1 cellular context compared by ENCODE assay signal in the genomic region with DNA sequence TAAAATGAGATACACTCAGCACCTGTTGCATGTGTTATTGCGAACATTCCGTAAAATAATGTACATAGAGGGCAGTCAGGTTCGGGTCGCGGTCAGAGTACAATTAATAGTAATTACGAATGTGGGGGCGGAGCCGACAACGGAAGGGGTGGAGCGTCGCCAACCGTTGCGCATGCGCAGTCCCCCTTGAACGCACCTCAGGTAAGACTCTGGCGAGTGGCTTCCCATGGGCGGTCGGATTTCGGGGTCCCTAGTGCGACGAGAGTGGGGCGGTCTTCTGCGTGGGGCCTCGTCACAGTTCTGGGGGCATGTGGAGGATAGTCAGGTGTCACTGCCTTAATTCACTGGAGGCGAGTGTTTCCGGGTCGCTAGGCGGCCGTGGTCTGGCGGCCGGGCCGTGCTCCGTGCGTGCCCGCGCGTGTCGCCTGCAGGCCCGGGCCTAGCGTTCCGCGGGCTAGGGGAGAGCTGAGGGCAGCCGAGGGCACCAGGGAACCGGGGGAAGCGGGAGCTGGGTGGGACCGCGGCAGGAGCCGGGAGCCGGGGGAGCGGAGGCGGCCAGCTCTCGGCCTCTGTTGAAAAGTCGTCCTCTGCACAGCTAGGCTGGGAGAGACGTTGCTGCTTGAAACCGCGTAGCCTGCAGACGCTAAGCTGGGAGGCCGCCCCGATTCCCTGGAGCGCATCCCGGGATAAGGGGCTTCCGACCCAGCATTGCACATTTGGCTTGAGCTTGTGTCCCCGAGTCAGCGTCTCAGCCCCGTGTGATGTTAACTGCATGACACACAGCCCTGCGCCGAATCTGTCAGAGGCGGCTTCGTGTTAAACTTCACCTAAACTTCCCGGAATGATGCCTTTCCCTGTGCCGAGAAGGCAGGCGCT.
TF ChIP-seq lines count a peak whose summit lies in the region.

A gene (plus strand): TSS at position 177 of the 876 bp plus-strand sequence. CDS start 3,209 bp downstream, outside the sequence.

TF ChIP-seq in A549, 52 proteins besides CTCF, POLR2A, EP300 and RAD21 (continued from another document):
- TF ChIP-seq CBX2 (IDR thresholded peaks at IDR 0.05; ENCODE audit: borderline replicate concordance, low read depth): no peak
- TF ChIP-seq, protein P1, sequence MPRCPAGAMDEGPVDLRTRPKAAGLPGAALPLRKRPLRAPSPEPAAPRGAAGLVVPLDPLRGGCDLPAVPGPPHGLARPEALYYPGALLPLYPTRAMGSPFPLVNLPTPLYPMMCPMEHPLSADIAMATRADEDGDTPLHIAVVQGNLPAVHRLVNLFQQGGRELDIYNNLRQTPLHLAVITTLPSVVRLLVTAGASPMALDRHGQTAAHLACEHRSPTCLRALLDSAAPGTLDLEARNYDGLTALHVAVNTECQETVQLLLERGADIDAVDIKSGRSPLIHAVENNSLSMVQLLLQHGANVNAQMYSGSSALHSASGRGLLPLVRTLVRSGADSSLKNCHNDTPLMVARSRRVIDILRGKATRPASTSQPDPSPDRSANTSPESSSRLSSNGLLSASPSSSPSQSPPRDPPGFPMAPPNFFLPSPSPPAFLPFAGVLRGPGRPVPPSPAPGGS (IDR thresholded peaks at IDR 0.05): peak; percentile 88
- TF ChIP-seq ZC3H11A (IDR thresholded peaks at IDR 0.05): no peak
- TF ChIP-seq, protein P2, sequence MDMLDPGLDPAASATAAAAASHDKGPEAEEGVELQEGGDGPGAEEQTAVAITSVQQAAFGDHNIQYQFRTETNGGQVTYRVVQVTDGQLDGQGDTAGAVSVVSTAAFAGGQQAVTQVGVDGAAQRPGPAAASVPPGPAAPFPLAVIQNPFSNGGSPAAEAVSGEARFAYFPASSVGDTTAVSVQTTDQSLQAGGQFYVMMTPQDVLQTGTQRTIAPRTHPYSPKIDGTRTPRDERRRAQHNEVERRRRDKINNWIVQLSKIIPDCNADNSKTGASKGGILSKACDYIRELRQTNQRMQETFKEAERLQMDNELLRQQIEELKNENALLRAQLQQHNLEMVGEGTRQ (IDR thresholded peaks at IDR 0.05): 0 out of 2 replicates have a peak, but pooled peaks have one; percentile 6
- no peak for TF ChIP-seq FOSL2 (IDR thresholded peaks at IDR 0.05)
- TF ChIP-seq FOSL2 (CRISPR knock-in tag; IDR thresholded peaks at IDR 0.05): no peak
- TF ChIP-seq, protein P3, sequence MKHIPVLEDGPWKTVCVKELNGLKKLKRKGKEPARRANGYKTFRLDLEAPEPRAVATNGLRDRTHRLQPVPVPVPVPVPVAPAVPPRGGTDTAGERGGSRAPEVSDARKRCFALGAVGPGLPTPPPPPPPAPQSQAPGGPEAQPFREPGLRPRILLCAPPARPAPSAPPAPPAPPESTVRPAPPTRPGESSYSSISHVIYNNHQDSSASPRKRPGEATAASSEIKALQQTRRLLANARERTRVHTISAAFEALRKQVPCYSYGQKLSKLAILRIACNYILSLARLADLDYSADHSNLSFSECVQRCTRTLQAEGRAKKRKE (CRISPR knock-in tag; IDR thresholded peaks at IDR 0.05; ENCODE audit: low read depth): no peak
- no peak for TF ChIP-seq MAFK (IDR thresholded peaks at IDR 0.05; ENCODE audit: partially characterized antibody)
- TF ChIP-seq, protein P4, sequence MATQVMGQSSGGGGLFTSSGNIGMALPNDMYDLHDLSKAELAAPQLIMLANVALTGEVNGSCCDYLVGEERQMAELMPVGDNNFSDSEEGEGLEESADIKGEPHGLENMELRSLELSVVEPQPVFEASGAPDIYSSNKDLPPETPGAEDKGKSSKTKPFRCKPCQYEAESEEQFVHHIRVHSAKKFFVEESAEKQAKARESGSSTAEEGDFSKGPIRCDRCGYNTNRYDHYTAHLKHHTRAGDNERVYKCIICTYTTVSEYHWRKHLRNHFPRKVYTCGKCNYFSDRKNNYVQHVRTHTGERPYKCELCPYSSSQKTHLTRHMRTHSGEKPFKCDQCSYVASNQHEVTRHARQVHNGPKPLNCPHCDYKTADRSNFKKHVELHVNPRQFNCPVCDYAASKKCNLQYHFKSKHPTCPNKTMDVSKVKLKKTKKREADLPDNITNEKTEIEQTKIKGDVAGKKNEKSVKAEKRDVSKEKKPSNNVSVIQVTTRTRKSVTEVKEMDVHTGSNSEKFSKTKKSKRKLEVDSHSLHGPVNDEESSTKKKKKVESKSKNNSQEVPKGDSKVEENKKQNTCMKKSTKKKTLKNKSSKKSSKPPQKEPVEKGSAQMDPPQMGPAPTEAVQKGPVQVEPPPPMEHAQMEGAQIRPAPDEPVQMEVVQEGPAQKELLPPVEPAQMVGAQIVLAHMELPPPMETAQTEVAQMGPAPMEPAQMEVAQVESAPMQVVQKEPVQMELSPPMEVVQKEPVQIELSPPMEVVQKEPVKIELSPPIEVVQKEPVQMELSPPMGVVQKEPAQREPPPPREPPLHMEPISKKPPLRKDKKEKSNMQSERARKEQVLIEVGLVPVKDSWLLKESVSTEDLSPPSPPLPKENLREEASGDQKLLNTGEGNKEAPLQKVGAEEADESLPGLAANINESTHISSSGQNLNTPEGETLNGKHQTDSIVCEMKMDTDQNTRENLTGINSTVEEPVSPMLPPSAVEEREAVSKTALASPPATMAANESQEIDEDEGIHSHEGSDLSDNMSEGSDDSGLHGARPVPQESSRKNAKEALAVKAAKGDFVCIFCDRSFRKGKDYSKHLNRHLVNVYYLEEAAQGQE (IDR thresholded peaks at IDR 0.05): no peak
- TF ChIP-seq HOXB13 (CRISPR knock-in tag; IDR thresholded peaks at IDR 0.05; ENCODE audit: low read depth): no peak
- TF ChIP-seq SREBF2 (IDR thresholded peaks at IDR 0.05): no peak
- TF ChIP-seq CBX8 (IDR thresholded peaks at IDR 0.05): no peak
- no peak for TF ChIP-seq ZNF302 (CRISPR knock-in tag; IDR thresholded peaks at IDR 0.05)
- TF ChIP-seq, protein P5, sequence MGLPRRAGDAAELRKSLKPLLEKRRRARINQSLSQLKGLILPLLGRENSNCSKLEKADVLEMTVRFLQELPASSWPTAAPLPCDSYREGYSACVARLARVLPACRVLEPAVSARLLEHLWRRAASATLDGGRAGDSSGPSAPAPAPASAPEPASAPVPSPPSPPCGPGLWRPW (IDR thresholded peaks at IDR 0.05): no peak
- TF ChIP-seq NFE2L2 (conservative IDR thresholded peaks at IDR 0.05; ENCODE audit: low read length): no peak
- TF ChIP-seq FOXS1 (CRISPR knock-in tag; IDR thresholded peaks at IDR 0.05): no peak
- peak; percentile 7; the same call in 1 of the 3 replicates for TF ChIP-seq SMC3 (IDR thresholded peaks at IDR 0.05)
- no peak for TF ChIP-seq ZSCAN20 (CRISPR knock-in tag; IDR thresholded peaks at IDR 0.05)
- no peak for TF ChIP-seq MAZ (IDR thresholded peaks at IDR 0.05; ENCODE audit: borderline replicate concordance, low read depth, low read length)
- no peak for TF ChIP-seq JUNB (IDR thresholded peaks at IDR 0.05)
- no peak for TF ChIP-seq KDM1A (IDR thresholded peaks at IDR 0.05; ENCODE audit: low read depth)
- no peak for TF ChIP-seq CHD2 (IDR thresholded peaks at IDR 0.05; ENCODE audit: low read length, partially characterized antibody)
- no peak for TF ChIP-seq RARB (CRISPR knock-in tag; IDR thresholded peaks at IDR 0.05)
- TF ChIP-seq, protein P6, sequence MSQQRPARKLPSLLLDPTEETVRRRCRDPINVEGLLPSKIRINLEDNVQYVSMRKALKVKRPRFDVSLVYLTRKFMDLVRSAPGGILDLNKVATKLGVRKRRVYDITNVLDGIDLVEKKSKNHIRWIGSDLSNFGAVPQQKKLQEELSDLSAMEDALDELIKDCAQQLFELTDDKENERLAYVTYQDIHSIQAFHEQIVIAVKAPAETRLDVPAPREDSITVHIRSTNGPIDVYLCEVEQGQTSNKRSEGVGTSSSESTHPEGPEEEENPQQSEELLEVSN (IDR thresholded peaks at IDR 0.05; ENCODE audit: borderline replicate concordance, low read depth): peak; percentile 93
- no peak for TF ChIP-seq TFCP2L1 (CRISPR knock-in tag; IDR thresholded peaks at IDR 0.05)
- no peak for TF ChIP-seq MYC (IDR thresholded peaks at IDR 0.05; ENCODE audit: borderline replicate concordance, low read length)
- no peak for TF ChIP-seq CHD4 (IDR thresholded peaks at IDR 0.05; ENCODE audit: borderline replicate concordance)
- peak; percentile 87 for TF ChIP-seq PHF8 (IDR thresholded peaks at IDR 0.05; ENCODE audit: borderline replicate concordance, low read depth)
- no peak for TF ChIP-seq POLR2AphosphoS2 (conservative IDR thresholded peaks at IDR 0.05; ENCODE audit: low read length)
